10 cellular contexts compared by ENCODE assay signal in genomic region chr10:81874878-81875679, GRCh38. TPM values are rescaled to one million over a fixed set of nuclear protein-coding genes. Genes with fewer than 3 reads are reported as not detected.
DNase-seq lines count a peak whose midpoint lies in the region; ATAC-seq, FAIRE-seq and TF ChIP-seq lines count a peak whose summit lies in the region.
"Had no signal": no experiment of that assay in that cellular context is flagged by ENCODE, and none has a peak within 500 bp of the region (broad histone marks: within the 10 kb centered on the region; RNA-seq: fewer than 3 reads in every experiment).

NRG3 (plus strand) TSS chr10:81875194.

- H3K4me1 ChIP-seq in heart right ventricle: peaks cover 4 to 23% (median 11%) of the 10 kb centered on the region in 9 donors
- H3K4me1 ChIP-seq in right lobe of liver: peaks cover 0 to 5% (median 0%) of the 10 kb centered on the region in 4 donors
- peaks cover 7% of the 10 kb centered on the region for H3K4me1 ChIP-seq in upper lobe of right lung

- DNase-seq in heart right ventricle (no peak), Right ventricle myocardium inferior (ENCODE audit: missing footprints) (no peak), right lobe of liver (no peak), upper lobe of right lung (peak; percentile 40), H4 (ENCODE audit: low spot score) (no peak), D721Med (ENCODE audit: insufficient read length, low spot score) (no peak)
- no peak for DNase-seq in activated CD4-positive, CD25-positive, alpha-beta regulatory T cell treated with anti-CD3 and anti-CD28 coated beads, Interleukin-2, amount 50 U/mL, for 72 hours

- no peaks in the 10 kb centered on the region for H3K36me3 Mint-ChIP-seq in activated naive CD8-positive, alpha-beta T cell

- 0 to 1% methylated on average over 53 to 100 of the region's 110 CpGs for WGBS in heart right ventricle, 2 donors
- no CpG with 5 or more reads among the region's 110 CpGs for WGBS in right lobe of liver (ENCODE audit: insufficient coverage, low coverage, low lambda C conversion rate, missing lambda C conversion rate)

- FAIRE-seq in D721Med (lab: Jason Lieb, UNC): no peak

- TF ChIP-seq POLR2A in right lobe of liver (IDR thresholded peaks at IDR 0.05): no peak

- H3K4me3 ChIP-seq in heart right ventricle (peak within 1 kb of the TSS in 9 of 10 donors; percentile 9 to 50 (median 43)), right lobe of liver (peak within 1 kb of the TSS; percentile 9 to 37 (median 9)), upper lobe of right lung (peak within 1 kb of the TSS; percentile 45)

- no peak for TF ChIP-seq CTCF in heart right ventricle (IDR thresholded peaks at IDR 0.05)
- TF ChIP-seq CTCF in right lobe of liver (IDR thresholded peaks at IDR 0.05): no peak
- TF ChIP-seq CTCF in upper lobe of right lung (IDR thresholded peaks at IDR 0.05): no peak
- no peak for TF ChIP-seq CTCF in D721Med (IDR thresholded peaks at IDR 0.05; ENCODE audit: insufficient read depth, missing control alignments)

- H3K9me3 ChIP-seq in heart right ventricle: no peaks in the 10 kb centered on the region
- H3K9me3 ChIP-seq in right lobe of liver: no peaks in the 10 kb centered on the region
- H3K9me3 ChIP-seq in upper lobe of right lung: no peaks in the 10 kb centered on the region

- H3K27me3 ChIP-seq in heart right ventricle: peaks cover 11 to 72% (median 61%) of the 10 kb centered on the region in 7 donors
- peaks cover 0 to 3% of the 10 kb centered on the region in 2 donors for H3K27me3 ChIP-seq in right lobe of liver
- peaks cover 19% of the 10 kb centered on the region for H3K27me3 ChIP-seq in upper lobe of right lung

- peaks cover 15% of the 10 kb centered on the region for H3K4me1 Mint-ChIP-seq in activated naive CD8-positive, alpha-beta T cell (ENCODE audit: low read depth)

- no peaks in the 10 kb centered on the region for H3K9me3 Mint-ChIP-seq in activated naive CD8-positive, alpha-beta T cell (ENCODE audit: low read depth)

- H3K4me3 Mint-ChIP-seq in activated naive CD8-positive, alpha-beta T cell: peak within 1 kb of the TSS; percentile 88

- H3K27ac ChIP-seq in heart right ventricle (no peak within 1 kb of the TSS), right lobe of liver (no peak within 1 kb of the TSS), upper lobe of right lung (no peak within 1 kb of the TSS)
- H3K27ac ChIP-seq: skin epidermis had no signal

- H3K27me3 Mint-ChIP-seq in activated naive CD8-positive, alpha-beta T cell: peaks cover 43% of the 10 kb centered on the region

- peak in 1 of 8 donors; percentile 25 for ATAC-seq in heart right ventricle
- no peak for ATAC-seq in Right ventricle myocardium inferior
- ATAC-seq in right lobe of liver: peak in 2 of 4 donors; percentile 13 to 24
- peak; percentile 45 for ATAC-seq in upper lobe of right lung

- H3K36me3 ChIP-seq in heart right ventricle (no peaks in the 10 kb centered on the region), right lobe of liver (no peaks in the 10 kb centered on the region), upper lobe of right lung (no peaks in the 10 kb centered on the region)

- intact Hi-C loops in heart right ventricle (cut with DNase I): no loop called here
- intact Hi-C loops in Right ventricle myocardium inferior (cut with DNase I): no loop called here
- intact Hi-C loops in right lobe of liver (cut with DNase I): no loop called here
- intact Hi-C loops in upper lobe of right lung (cut with DNase I): no loop called here

- peak within 1 kb of the TSS; percentile 70 for H3K27ac Mint-ChIP-seq in activated naive CD8-positive, alpha-beta T cell

RNA-seq across cellular contexts. Expression of gene NRG3, which starts in this region (rescaled TPM):
- total RNA-seq in heart right ventricle (under 1 TPM in 6 of 10 donors, not detected in 4; 0.09 to 0.73 (median 0.17) TPM), Right ventricle myocardium inferior (not detected), right lobe of liver (under 1 TPM; 0.34 to 0.99 (median 0.75) TPM), upper lobe of right lung (2.3 TPM)
- polyA plus RNA-seq in heart right ventricle: under 1 TPM in 1 of 2 donors, not detected in 1; 0.03 TPM
- total RNA-seq in H4 (2014; rRNA removed; shearing (Covaris generic)): not detected in 2 replicates
- total RNA-seq: LHCN-M2 had no signal
